2 cellular contexts compared by ENCODE assay signal in the genomic region with DNA sequence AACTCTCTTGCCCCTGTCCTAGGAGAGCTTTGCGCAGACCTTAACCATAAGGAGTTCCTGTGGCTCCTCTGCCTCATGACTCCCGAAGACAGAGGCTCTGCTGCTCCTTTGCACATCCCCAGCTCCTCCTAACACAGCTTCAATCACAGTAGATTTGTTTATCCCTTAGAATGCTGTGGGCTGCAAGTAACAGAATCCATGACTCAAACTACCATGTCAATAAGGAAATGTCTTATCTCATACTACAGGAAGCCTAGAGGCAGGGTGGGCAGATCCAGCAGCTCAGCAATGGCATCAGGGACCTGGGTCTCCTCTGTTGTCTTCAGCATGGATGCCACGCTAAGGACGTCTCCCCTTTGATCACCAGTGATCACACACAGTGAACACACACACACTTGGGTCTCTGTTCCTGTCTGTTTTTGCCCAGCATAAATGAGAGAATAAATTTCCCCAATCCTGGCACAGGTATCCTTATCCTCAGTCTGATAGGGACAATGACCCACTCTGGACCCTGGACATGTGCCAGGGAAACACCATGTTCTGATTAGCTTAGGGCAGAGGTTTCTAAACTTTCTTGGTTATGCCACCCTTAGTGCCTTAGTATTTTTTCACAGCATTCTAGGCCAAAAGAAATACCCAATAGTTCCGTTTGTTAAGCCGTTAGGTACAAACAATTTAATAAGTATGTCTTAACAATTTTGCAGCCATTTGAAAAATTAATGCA.
TF ChIP-seq lines count a peak whose summit lies in the region.

No MANE protein-coding gene starts in this region.

TF ChIP-seq in K562, 482 proteins besides CTCF, POLR2A, EP300 and RAD21 (continues in another document):
- TF ChIP-seq CBFA2T3 (IDR thresholded peaks at IDR 0.05) (peak; percentile 75), ZNF830 (CRISPR knock-in tag; IDR thresholded peaks at IDR 0.05) (no peak), ARID1B (IDR thresholded peaks at IDR 0.05) (peak; percentile 53), SMARCA5 (IDR thresholded peaks at IDR 0.05) (no peak), DPF2 (IDR thresholded peaks at IDR 0.05) (peak; percentile 42; the same call in 1 of the 2 replicates), TAL1 (IDR thresholded peaks at IDR 0.05) (peak; percentile 20; the same call in 1 of the 2 replicates), ZNF224 (CRISPR knock-in tag; IDR thresholded peaks at IDR 0.05) (no peak), LCOR (CRISPR knock-in tag; IDR thresholded peaks at IDR 0.05) (no peak), FOXA3 (CRISPR knock-in tag; conservative IDR thresholded peaks at IDR 0.05 in 1 of 2, IDR thresholded peaks at IDR 0.05 in 1 of 2) (peak; percentile 64 to 89), SMARCA4 (IDR thresholded peaks at IDR 0.05) (0 out of 2 replicates have a peak, but pooled peaks have one; percentile 31), ZNF436 (CRISPR knock-in tag; IDR thresholded peaks at IDR 0.05) (no peak), IRF2 (CRISPR knock-in tag; IDR thresholded peaks at IDR 0.05) (no peak), CBFA2T2 (conservative IDR thresholded peaks at IDR 0.05) (peak; percentile 45), KDM1A (IDR thresholded peaks at IDR 0.05) (peak; percentile 88), TEAD4 (IDR thresholded peaks at IDR 0.05; ENCODE audit: low read length) (0 out of 2 replicates have a peak, but pooled peaks have one; percentile 28), TEAD4 (CRISPR knock-in tag; IDR thresholded peaks at IDR 0.05; ENCODE audit: borderline replicate concordance) (no peak), RCOR1 (IDR thresholded peaks at IDR 0.05; ENCODE audit: borderline replicate concordance in 1 of 2, low read depth in 2 of 2, low read length in 2 of 2) (0 out of 4 replicates have a peak, but pooled peaks of 1 of the 2 experiments have one; percentile 32), NFIC (IDR thresholded peaks at IDR 0.05) (peak; percentile 18; the same call in 1 of the 2 replicates), HDGF (IDR thresholded peaks at IDR 0.05) (no peak), NUFIP1 (IDR thresholded peaks at IDR 0.05; ENCODE audit: partially characterized antibody) (no peak), NR2F6 (CRISPR knock-in tag; IDR thresholded peaks at IDR 0.05) (no peak), C11orf30 (IDR thresholded peaks at IDR 0.05; ENCODE audit: low read depth) (no peak), FOXM1 (IDR thresholded peaks at IDR 0.05; ENCODE audit: low read depth) (no peak), FOXM1 (CRISPR knock-in tag; IDR thresholded peaks at IDR 0.05; ENCODE audit: low read depth) (no peak), USF2 (CRISPR knock-in tag; IDR thresholded peaks at IDR 0.05) (no peak), TCF3 (CRISPR knock-in tag; IDR thresholded peaks at IDR 0.05) (peak; percentile 54), XRCC4 (IDR thresholded peaks at IDR 0.05; ENCODE audit: extremely low read depth, insufficient read depth, insufficient read length) (no peak), NCOR1 (IDR thresholded peaks at IDR 0.05) (peak; percentile 15; the same call in 1 of the 2 replicates), CBX3 (IDR thresholded peaks at IDR 0.05; ENCODE audit: borderline replicate concordance in 1 of 2, low read length in 2 of 2) (no peak), CTBP1 (IDR thresholded peaks at IDR 0.05; ENCODE audit: borderline replicate concordance) (0 out of 2 replicates have a peak, but pooled peaks have one; percentile 15)
- TF ChIP-seq, protein P1, sequence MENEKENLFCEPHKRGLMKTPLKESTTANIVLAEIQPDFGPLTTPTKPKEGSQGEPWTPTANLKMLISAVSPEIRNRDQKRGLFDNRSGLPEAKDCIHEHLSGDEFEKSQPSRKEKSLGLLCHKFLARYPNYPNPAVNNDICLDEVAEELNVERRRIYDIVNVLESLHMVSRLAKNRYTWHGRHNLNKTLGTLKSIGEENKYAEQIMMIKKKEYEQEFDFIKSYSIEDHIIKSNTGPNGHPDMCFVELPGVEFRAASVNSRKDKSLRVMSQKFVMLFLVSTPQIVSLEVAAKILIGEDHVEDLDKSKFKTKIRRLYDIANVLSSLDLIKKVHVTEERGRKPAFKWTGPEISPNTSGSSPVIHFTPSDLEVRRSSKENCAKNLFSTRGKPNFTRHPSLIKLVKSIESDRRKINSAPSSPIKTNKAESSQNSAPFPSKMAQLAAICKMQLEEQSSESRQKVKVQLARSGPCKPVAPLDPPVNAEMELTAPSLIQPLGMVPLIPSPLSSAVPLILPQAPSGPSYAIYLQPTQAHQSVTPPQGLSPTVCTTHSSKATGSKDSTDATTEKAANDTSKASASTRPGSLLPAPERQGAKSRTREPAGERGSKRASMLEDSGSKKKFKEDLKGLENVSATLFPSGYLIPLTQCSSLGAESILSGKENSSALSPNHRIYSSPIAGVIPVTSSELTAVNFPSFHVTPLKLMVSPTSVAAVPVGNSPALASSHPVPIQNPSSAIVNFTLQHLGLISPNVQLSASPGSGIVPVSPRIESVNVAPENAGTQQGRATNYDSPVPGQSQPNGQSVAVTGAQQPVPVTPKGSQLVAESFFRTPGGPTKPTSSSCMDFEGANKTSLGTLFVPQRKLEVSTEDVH (IDR thresholded peaks at IDR 0.05; ENCODE audit: low read depth, partially characterized antibody), result no peak
- TF ChIP-seq, protein P2, sequence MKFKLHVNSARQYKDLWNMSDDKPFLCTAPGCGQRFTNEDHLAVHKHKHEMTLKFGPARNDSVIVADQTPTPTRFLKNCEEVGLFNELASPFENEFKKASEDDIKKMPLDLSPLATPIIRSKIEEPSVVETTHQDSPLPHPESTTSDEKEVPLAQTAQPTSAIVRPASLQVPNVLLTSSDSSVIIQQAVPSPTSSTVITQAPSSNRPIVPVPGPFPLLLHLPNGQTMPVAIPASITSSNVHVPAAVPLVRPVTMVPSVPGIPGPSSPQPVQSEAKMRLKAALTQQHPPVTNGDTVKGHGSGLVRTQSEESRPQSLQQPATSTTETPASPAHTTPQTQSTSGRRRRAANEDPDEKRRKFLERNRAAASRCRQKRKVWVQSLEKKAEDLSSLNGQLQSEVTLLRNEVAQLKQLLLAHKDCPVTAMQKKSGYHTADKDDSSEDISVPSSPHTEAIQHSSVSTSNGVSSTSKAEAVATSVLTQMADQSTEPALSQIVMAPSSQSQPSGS (CRISPR knock-in tag; IDR thresholded peaks at IDR 0.05), result no peak
- TF ChIP-seq, protein P3, sequence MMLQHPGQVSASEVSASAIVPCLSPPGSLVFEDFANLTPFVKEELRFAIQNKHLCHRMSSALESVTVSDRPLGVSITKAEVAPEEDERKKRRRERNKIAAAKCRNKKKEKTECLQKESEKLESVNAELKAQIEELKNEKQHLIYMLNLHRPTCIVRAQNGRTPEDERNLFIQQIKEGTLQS (IDR thresholded peaks at IDR 0.05), result peak; percentile 26; the same call in 1 of the 2 replicates
- TF ChIP-seq, protein P3 (CRISPR knock-in tag; conservative IDR thresholded peaks at IDR 0.05), result no peak

TF ChIP-seq in HepG2, 621 proteins besides CTCF, POLR2A, EP300 and RAD21:
- TF ChIP-seq FOXA1 (IDR thresholded peaks at IDR 0.05) (no peak), FOXA1 (CRISPR knock-in tag; IDR thresholded peaks at IDR 0.05) (0 out of 2 replicates have a peak, but pooled peaks have one; percentile 17), MYPOP (CRISPR knock-in tag; IDR thresholded peaks at IDR 0.05) (no peak)
TF ChIP-seq in HepG2: peak in this region for 1.
